1 cellular context compared by ENCODE assay signal in genomic region chr4:7341486-7342222, GRCh38.
TF ChIP-seq lines count a peak whose summit lies in the region.

No MANE protein-coding gene starts in this region.

TF ChIP-seq in SK-N-SH treated with all-trans-retinoic acid at 6 μM for 48 hours, 23 proteins besides CTCF, POLR2A, EP300 and RAD21 (continued from another document):
- TF ChIP-seq POU6F1 (CRISPR knock-in tag; IDR thresholded peaks at IDR 0.05; ENCODE audit: borderline replicate concordance, low read depth) (no peak), CSRNP3 (CRISPR knock-in tag; IDR thresholded peaks at IDR 0.05) (no peak), ISL1 (CRISPR knock-in tag; IDR thresholded peaks at IDR 0.05) (no peak), RARB (CRISPR knock-in tag; IDR thresholded peaks at IDR 0.05) (no peak), CSDC2 (CRISPR knock-in tag; IDR thresholded peaks at IDR 0.05) (no peak), ZNF8 (CRISPR knock-in tag; IDR thresholded peaks at IDR 0.05) (no peak), ZNF565 (CRISPR knock-in tag; conservative IDR thresholded peaks at IDR 0.05; ENCODE audit: low read depth) (no peak)
